9 cellular contexts compared by ENCODE assay signal in genomic region chr17:50550661-50551432, GRCh38. TPM values are rescaled to one million over a fixed set of nuclear protein-coding genes. Genes with fewer than 3 reads are reported as not detected.
DNase-seq lines count a peak whose midpoint lies in the region; ATAC-seq and TF ChIP-seq lines count a peak whose summit lies in the region.
"Had no signal": no experiment of that assay in that cellular context is flagged by ENCODE, and none has a peak within 500 bp of the region (broad histone marks: within the 10 kb centered on the region; RNA-seq: fewer than 3 reads in every experiment).

No MANE protein-coding gene starts in this region.

- TF ChIP-seq RAD21 in Ishikawa (IDR thresholded peaks at IDR 0.05; ENCODE audit: low read depth): peak; percentile 77

- no peak overlapping the region for H3K4me3 Mint-ChIP-seq in activated CD8-positive, alpha-beta memory T cell treated with anti-CD3 and anti-CD28 coated beads, Interleukin-2, amount 10 ng/mL, durations not matched to agents 7 days and 5 days

- H3K27me3 Mint-ChIP-seq in activated CD8-positive, alpha-beta memory T cell treated with anti-CD3 and anti-CD28 coated beads, Interleukin-2, amount 10 ng/mL, durations not matched to agents 7 days and 5 days: peaks cover 4% of the 10 kb centered on the region
- H3K27me3 Mint-ChIP-seq: IgD-negative memory B cell had no signal

- H3K9me3 Mint-ChIP-seq in activated CD8-positive, alpha-beta memory T cell treated with anti-CD3 and anti-CD28 coated beads, Interleukin-2, amount 10 ng/mL, durations not matched to agents 7 days and 5 days (ENCODE audit: low read depth): no peaks in the 10 kb centered on the region
- H3K9me3 Mint-ChIP-seq: IgD-negative memory B cell had no signal

- H3K27ac Mint-ChIP-seq in activated CD8-positive, alpha-beta memory T cell treated with anti-CD3 and anti-CD28 coated beads, Interleukin-2, amount 10 ng/mL, durations not matched to agents 7 days and 5 days: no peak overlapping the region
- H3K27ac Mint-ChIP-seq: IgD-negative memory B cell had no signal

- ATAC-seq in omental fat pad (ENCODE audit: low FRiP score) (peak; percentile 79), HG03196 (IDR thresholded peaks at IDR 0.05; ENCODE audit: unreplicated experiment) (no peak)
- no peak for ATAC-seq in activated CD8-positive, alpha-beta memory T cell treated with anti-CD3 and anti-CD28 coated beads, Interleukin-2, amount 10 ng/mL, durations not matched to agents 7 days and 5 days

- TF ChIP-seq CTCF in fibroblast of the aortic adventitia (IDR thresholded peaks at IDR 0.05; ENCODE audit: insufficient read depth, low read length) (peak; percentile 91), omental fat pad (IDR thresholded peaks at IDR 0.05) (peak in 1 of 3 donors; percentile 68)

- peak; percentile 59 for DNase-seq in Caki2 (ENCODE audit: low read depth)
- peak; percentile 85 for DNase-seq in SK-N-DZ (ENCODE audit: low spot score)
- DNase-seq in fibroblast of the aortic adventitia (ENCODE audit: low read depth): peak; percentile 92
- DNase-seq in omental fat pad (ENCODE audit: low spot score): peak; percentile 43
- no peak for DNase-seq in activated CD8-positive, alpha-beta memory T cell treated with anti-CD3 and anti-CD28 coated beads, Interleukin-2, amount 10 ng/mL, durations not matched to agents 7 days and 5 days
- no peak for DNase-seq in epidermal melanocyte (ENCODE audit: insufficient read length, low spot score)

- CTCF ChIA-PET in activated CD8-positive, alpha-beta memory T cell treated with anti-CD3 and anti-CD28 coated beads, Interleukin-2, amount 10 ng/mL, durations not matched to agents 7 days and 5 days (lab: Charles Lee): interaction anchor here (1.4 to 3.3 kb wide), 2 partner anchors 25 to 76 kb away, joined by 3 to 20 read pairs; no protein-coding TSS in a partner anchor

- no peak overlapping the region for H3K4me3 ChIP-seq in fibroblast of the aortic adventitia (ENCODE audit: low read depth, low read length)

- no peaks in the 10 kb centered on the region for H3K36me3 Mint-ChIP-seq in activated CD8-positive, alpha-beta memory T cell treated with anti-CD3 and anti-CD28 coated beads, Interleukin-2, amount 10 ng/mL, durations not matched to agents 7 days and 5 days

- no peak for TF ChIP-seq EP300 in Ishikawa (IDR thresholded peaks at IDR 0.05; ENCODE audit: borderline replicate concordance)

- H3K4me1 Mint-ChIP-seq in activated CD8-positive, alpha-beta memory T cell treated with anti-CD3 and anti-CD28 coated beads, Interleukin-2, amount 10 ng/mL, durations not matched to agents 7 days and 5 days: peaks cover 8% of the 10 kb centered on the region

- in situ Hi-C loops in Caki2 (cut with HindIII; ENCODE audit: low pct_unique_long_range_greater_than_20kb, low sequenced_read_pairs): no loop called here

TF ChIP-seq in Ishikawa, 13 proteins besides CTCF, POLR2A, EP300 and RAD21:
- TF ChIP-seq YY1 (IDR thresholded peaks at IDR 0.05; ENCODE audit: low read depth) (no peak), TAF1 (IDR thresholded peaks at IDR 0.05; ENCODE audit: low read depth) (no peak), USF1 (IDR thresholded peaks at IDR 0.05) (peak; percentile 82), NFIC (IDR thresholded peaks at IDR 0.05) (no peak)

RNA-seq across cellular contexts. Expression of gene SPATA20, which starts 3.9 kb away (rescaled TPM):
- total RNA-seq in Caki2 (2014; rRNA removed; shearing (Covaris generic); ENCODE audit: low replicate concordance): 138 and 140 TPM in 2 replicates
- polyA plus RNA-seq in SK-N-DZ (2014; cell fraction: cytosol; rRNA removed): 6.2 and 14.0 TPM in 2 replicates
- polyA plus RNA-seq in SK-N-DZ (2014; cell fraction: nucleus; rRNA removed): 69.2 and 130 TPM in 2 replicates
- total RNA-seq in fibroblast of the aortic adventitia (ENCODE audit: low replicate concordance): 49.9 and 63.6 TPM in 2 replicates
- 10 to 100 TPM; 42.8 to 65.1 (median 49.4) TPM for total RNA-seq in omental fat pad
- 10 to 100 TPM; 29.9 to 35.2 TPM for total RNA-seq in activated CD8-positive, alpha-beta memory T cell treated with anti-CD3 and anti-CD28 coated beads, Interleukin-2, amount 10 ng/mL, durations not matched to agents 7 days and 5 days

RNA-seq across cellular contexts. Expression of gene CACNA1G, which starts 9.7 kb away (rescaled TPM):
- 0.35 and 3.3 TPM in 2 replicates for total RNA-seq in Caki2 (2014; rRNA removed; shearing (Covaris generic); ENCODE audit: low replicate concordance)
- not detected in 2 replicates for polyA plus RNA-seq in SK-N-DZ (2014; cell fraction: cytosol; rRNA removed)
- not detected in 2 replicates for polyA plus RNA-seq in SK-N-DZ (2014; cell fraction: nucleus; rRNA removed)
- 0.41 and 1.8 TPM in 2 replicates for total RNA-seq in fibroblast of the aortic adventitia (ENCODE audit: low replicate concordance)
- 1 to 10 TPM in 2 of 4 donors, under 1 TPM in 2; 0.32 to 3.8 (median 1.2) TPM for total RNA-seq in omental fat pad
- not detected for total RNA-seq in activated CD8-positive, alpha-beta memory T cell treated with anti-CD3 and anti-CD28 coated beads, Interleukin-2, amount 10 ng/mL, durations not matched to agents 7 days and 5 days
- polyA plus RNA-seq: IgD-negative memory B cell had no signal

RNA-seq across cellular contexts. Expression of gene EPN3, which starts 18.3 kb away (rescaled TPM):
- 0.07 and 0.32 TPM in 2 replicates for total RNA-seq in Caki2 (2014; rRNA removed; shearing (Covaris generic); ENCODE audit: low replicate concordance)
- polyA plus RNA-seq in SK-N-DZ (2014; cell fraction: cytosol; rRNA removed): 0.07 and 0.21 TPM in 2 replicates
- polyA plus RNA-seq in SK-N-DZ (2014; cell fraction: nucleus; rRNA removed): 0.03 TPM in 1 of 2 replicates, not detected in the other
- total RNA-seq in fibroblast of the aortic adventitia (ENCODE audit: low replicate concordance) (not detected in 2 replicates), omental fat pad (not detected)
- not detected for total RNA-seq in activated CD8-positive, alpha-beta memory T cell treated with anti-CD3 and anti-CD28 coated beads, Interleukin-2, amount 10 ng/mL, durations not matched to agents 7 days and 5 days
- polyA plus RNA-seq: IgD-negative memory B cell had no signal

RNA-seq across cellular contexts. Expression of gene MYCBPAP, which starts 42.6 kb away (rescaled TPM):
- 1.1 and 9.3 TPM in 2 replicates for total RNA-seq in Caki2 (2014; rRNA removed; shearing (Covaris generic); ENCODE audit: low replicate concordance)
- polyA plus RNA-seq in SK-N-DZ (2014; cell fraction: cytosol; rRNA removed): not detected in 2 replicates
- polyA plus RNA-seq in SK-N-DZ (2014; cell fraction: nucleus; rRNA removed): not detected in 2 replicates
- total RNA-seq in fibroblast of the aortic adventitia (ENCODE audit: low replicate concordance): 0.99 and 1.7 TPM in 2 replicates
- total RNA-seq in omental fat pad: 1 to 10 TPM in 2 of 4 donors, under 1 TPM in 1, not detected in 1; 0.36 to 1.9 (median 1.0) TPM
- total RNA-seq in activated CD8-positive, alpha-beta memory T cell treated with anti-CD3 and anti-CD28 coated beads, Interleukin-2, amount 10 ng/mL, durations not matched to agents 7 days and 5 days: 10 to 100 TPM in 1 of 2 experiments, 1 to 10 TPM in 1; 6.7 to 13.9 TPM

Comparison
In these comparisons a context has a peak if more than half of its experiments do, and no peak if none do; other contexts are left out.
1. DNase-seq: peak in Caki2 (single experiment), SK-N-DZ (single experiment), fibroblast of the aortic adventitia (single experiment) and omental fat pad (single experiment); none in activated CD8-positive, alpha-beta memory T cell treated with anti-CD3 and anti-CD28 coated beads, Interleukin-2, amount 10 ng/mL, durations not matched to agents 7 days and 5 days (single experiment) and epidermal melanocyte (single experiment).